Comparison of ENCODE assay signal across 8 cellular contexts in the genomic region with DNA sequence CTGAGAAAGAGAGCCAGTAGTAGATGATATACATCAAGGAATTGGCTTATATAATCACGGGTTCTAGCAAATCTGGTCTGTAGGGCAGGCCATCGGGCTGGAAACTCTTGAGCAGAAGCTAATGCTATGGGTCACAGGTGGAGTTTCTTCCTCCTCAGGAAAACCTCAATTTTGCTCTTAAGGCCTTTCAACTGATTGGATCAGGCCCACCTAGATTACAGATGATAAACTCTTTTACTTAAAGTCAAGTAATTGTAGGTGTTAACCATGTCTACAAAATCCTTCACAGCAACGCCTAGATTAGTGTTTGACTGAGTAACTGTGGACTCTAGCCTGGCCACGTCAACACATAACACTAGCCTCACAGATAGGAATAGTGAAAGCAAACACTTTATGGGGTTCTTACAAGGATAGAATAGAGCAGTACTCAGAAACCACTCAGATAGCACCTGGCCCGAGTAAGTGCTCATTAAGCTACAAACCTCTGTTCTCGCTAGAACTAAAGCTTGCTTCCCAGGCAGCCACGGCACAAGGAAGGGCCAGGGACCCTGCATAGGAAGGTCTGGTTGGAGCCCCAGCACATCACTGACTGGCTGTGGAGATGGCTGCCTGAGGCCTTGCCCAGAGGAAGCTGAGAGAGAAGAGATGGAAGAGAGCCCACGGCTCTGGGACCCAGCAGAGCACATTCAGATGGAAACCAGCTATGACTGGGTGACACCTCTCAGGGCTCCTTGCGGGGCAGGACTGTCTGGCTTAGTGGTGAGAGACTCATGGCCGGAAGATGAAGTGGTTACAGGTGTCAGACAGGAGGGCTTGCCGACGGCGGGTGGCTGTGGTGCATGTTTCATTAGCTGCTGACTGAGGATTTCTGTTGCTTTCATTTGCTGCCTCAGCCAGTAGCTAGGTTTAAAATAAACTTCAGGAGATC.
DNase-seq lines count a peak whose midpoint lies in the region; ATAC-seq and TF ChIP-seq lines count a peak whose summit lies in the region.

No MANE protein-coding gene starts in this region.

- peaks cover 23% of the 10 kb centered on the region for H3K27me3 Mint-ChIP-seq in T-helper 2 cell treated with Interferon-gamma antibody and Interleukin-4, amounts not matched to agents 5 μg/mL and 100 μg/mL, for 36 hours (ENCODE audit: low read depth)
- peaks cover 0 to 6% of the 10 kb centered on the region in 2 donors for H3K27me3 Mint-ChIP-seq in stimulated activated naive B cell treated with anti-CD40 and anti-IgM and Interleukin-4, amounts not matched to agents 10 μg/mL and 1 μg/mL and 100 μg/mL, for 72 hours

- H3K4me3 Mint-ChIP-seq in T-helper 2 cell treated with Interferon-gamma antibody and Interleukin-4, amounts not matched to agents 5 μg/mL and 100 μg/mL, for 36 hours: no peak overlapping the region
- no peak overlapping the region for H3K4me3 Mint-ChIP-seq in stimulated activated naive B cell treated with anti-CD40 and anti-IgM and Interleukin-4, amounts not matched to agents 10 μg/mL and 1 μg/mL and 100 μg/mL, for 72 hours

- no peaks in the 10 kb centered on the region for H3K36me3 Mint-ChIP-seq in T-helper 2 cell treated with Interferon-gamma antibody and Interleukin-4, amounts not matched to agents 5 μg/mL and 100 μg/mL, for 36 hours (ENCODE audit: low read depth)
- no peaks in the 10 kb centered on the region for H3K36me3 Mint-ChIP-seq in stimulated activated naive B cell treated with anti-CD40 and anti-IgM and Interleukin-4, amounts not matched to agents 10 μg/mL and 1 μg/mL and 100 μg/mL, for 72 hours

- ATAC-seq in GM18867 (IDR thresholded peaks at IDR 0.05; ENCODE audit: unreplicated experiment) (peak; percentile 99), HG02973 (IDR thresholded peaks at IDR 0.05; ENCODE audit: unreplicated experiment) (peak; percentile 99)
- ATAC-seq in stimulated activated naive B cell treated with anti-CD40 and anti-IgM and Interleukin-4, amounts not matched to agents 10 μg/mL and 1 μg/mL and 100 μg/mL, for 72 hours (replicated peaks): peak; percentile 89 to 99

- H3K27ac Mint-ChIP-seq in T-helper 2 cell treated with Interferon-gamma antibody and Interleukin-4, amounts not matched to agents 5 μg/mL and 100 μg/mL, for 36 hours: no peak overlapping the region
- no peak overlapping the region for H3K27ac Mint-ChIP-seq in stimulated activated naive B cell treated with anti-CD40 and anti-IgM and Interleukin-4, amounts not matched to agents 10 μg/mL and 1 μg/mL and 100 μg/mL, for 72 hours

- no peaks in the 10 kb centered on the region for H3K9me3 Mint-ChIP-seq in T-helper 2 cell treated with Interferon-gamma antibody and Interleukin-4, amounts not matched to agents 5 μg/mL and 100 μg/mL, for 36 hours
- H3K9me3 Mint-ChIP-seq in stimulated activated naive B cell treated with anti-CD40 and anti-IgM and Interleukin-4, amounts not matched to agents 10 μg/mL and 1 μg/mL and 100 μg/mL, for 72 hours: no peaks in the 10 kb centered on the region

- peak; percentile 62 for DNase-seq in T-helper 2 cell treated with Interferon-gamma antibody and Interleukin-4, amounts not matched to agents 5 μg/mL and 100 μg/mL, for 36 hours (ENCODE audit: low spot score)
- DNase-seq in effector CD8-positive, alpha-beta T cell (lab: John Stamatoyannopoulos, UW): peak; percentile 6
- peak; percentile 33 for DNase-seq in stimulated activated naive B cell treated with anti-CD40 and anti-IgM and Interleukin-4, amounts not matched to agents 10 μg/mL and 1 μg/mL and 100 μg/mL, for 72 hours
- DNase-seq in iPS-NIHi11 (ENCODE audit: low spot score) (no peak), islet precursor cell (no peak), erythroblast (lab: John Stamatoyannopoulos, UW) (no peak)

- H3K4me1 Mint-ChIP-seq in T-helper 2 cell treated with Interferon-gamma antibody and Interleukin-4, amounts not matched to agents 5 μg/mL and 100 μg/mL, for 36 hours (ENCODE audit: low read depth): peaks cover 7% of the 10 kb centered on the region
- no peaks in the 10 kb centered on the region for H3K4me1 Mint-ChIP-seq in stimulated activated naive B cell treated with anti-CD40 and anti-IgM and Interleukin-4, amounts not matched to agents 10 μg/mL and 1 μg/mL and 100 μg/mL, for 72 hours

- TF ChIP-seq POLR2A in erythroblast (IDR thresholded peaks at IDR 0.05; ENCODE audit: low read length): no peak

Comparison
In these comparisons a context has a peak if more than half of its experiments do, and no peak if none do; other contexts are left out.
1. DNase-seq: peak in T-helper 2 cell treated with Interferon-gamma antibody and Interleukin-4, amounts not matched to agents 5 μg/mL and 100 μg/mL, for 36 hours (single experiment), effector CD8-positive, alpha-beta T cell (single experiment) and stimulated activated naive B cell treated with anti-CD40 and anti-IgM and Interleukin-4, amounts not matched to agents 10 μg/mL and 1 μg/mL and 100 μg/mL, for 72 hours (single experiment); none in iPS-NIHi11 (single experiment), islet precursor cell (single experiment) and erythroblast (0 of 2).
2. Peak in every context shown above with its lines, with median percentiles within 50 percentile points of each other: ATAC-seq.